Comparison of ENCODE assay signal across 14 cellular contexts in the genomic region with DNA sequence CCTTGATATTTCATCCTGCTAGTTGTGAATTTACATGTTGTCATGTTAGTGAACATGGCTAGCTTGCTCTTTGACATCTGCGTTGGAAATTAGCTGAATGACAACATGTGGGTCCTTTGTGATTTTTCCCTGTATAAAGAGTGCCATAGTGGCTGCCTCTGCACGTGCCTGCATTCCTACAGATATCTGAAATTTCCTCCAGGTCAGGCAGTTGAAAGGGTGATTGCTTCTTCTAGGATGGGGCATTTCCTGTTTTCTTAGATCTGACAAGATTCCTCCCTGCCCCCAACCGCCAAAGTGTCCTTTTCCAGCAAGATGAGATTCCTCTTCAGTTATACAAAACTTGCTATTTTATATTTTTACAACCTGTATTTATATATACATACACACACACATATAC. TPM values are rescaled to one million over a fixed set of nuclear protein-coding genes. Genes with fewer than 3 reads are reported as not detected.
DNase-seq lines count a peak whose midpoint lies in the region; ATAC-seq and TF ChIP-seq lines count a peak whose summit lies in the region.
"Had no signal": no experiment of that assay in that cellular context is flagged by ENCODE, and none has a peak within 500 bp of the region (broad histone marks: within the 10 kb centered on the region; RNA-seq: fewer than 3 reads in every experiment).

No MANE protein-coding gene starts in this region.

- peaks cover 10% of the 10 kb centered on the region for H3K4me1 ChIP-seq in HUES6 (ENCODE audit: control insufficient read depth, insufficient read depth, low read length)
- H3K4me1 ChIP-seq in endodermal cell (ENCODE audit: control insufficient read depth, insufficient read depth, low read length): no peaks in the 10 kb centered on the region
- H3K4me1 ChIP-seq in iPS DF 6.9 (ENCODE audit: control insufficient read depth, insufficient read depth, low read length): no peaks in the 10 kb centered on the region; the same call in 1 of the 2 replicates
- no peaks in the 10 kb centered on the region for H3K4me1 ChIP-seq in left ventricle myocardium inferior
- H3K4me1 ChIP-seq: BLaER1 treated with 17β-estradiol and CSF1 and Interleukin-3, amounts not matched to agents 10 nM and 100 nM had no signal

- no peak for TF ChIP-seq CTCF in endodermal cell (conservative IDR thresholded peaks at IDR 0.05)
- no peak for TF ChIP-seq CTCF in left ventricle myocardium inferior (IDR thresholded peaks at IDR 0.05; ENCODE audit: borderline replicate concordance)

- intact Hi-C loops in left ventricle myocardium inferior (cut with micrococcal nuclease): no loop called here

- H3K4me1 Mint-ChIP-seq in endodermal cell: peaks cover 5% of the 10 kb centered on the region
- peaks cover 5% of the 10 kb centered on the region for H3K4me1 Mint-ChIP-seq in activated T-cell treated with anti-CD3 and anti-CD28 coated beads, Interleukin-2, amount 50 U/mL, for 72 hours (ENCODE audit: low read depth)
- H3K4me1 Mint-ChIP-seq: B cell had no signal

- ATAC-seq in activated T-cell treated with anti-CD3 and anti-CD28 coated beads, Interleukin-2, amount 50 U/mL, for 72 hours (replicated peaks in 1 of 2): no peak
- no peak for ATAC-seq in HG03039 (IDR thresholded peaks at IDR 0.05; ENCODE audit: unreplicated experiment)
- ATAC-seq: CD8-positive, alpha-beta T cell; GM12878 had no signal

- no peaks in the 10 kb centered on the region for H3K27me3 Mint-ChIP-seq in endodermal cell (ENCODE audit: insufficient read depth)
- no peaks in the 10 kb centered on the region for H3K27me3 Mint-ChIP-seq in activated T-cell treated with anti-CD3 and anti-CD28 coated beads, Interleukin-2, amount 50 U/mL, for 72 hours (ENCODE audit: low read depth)
- H3K27me3 Mint-ChIP-seq: B cell had no signal

- H3K4me3 ChIP-seq in HUES6 (ENCODE audit: low read depth, low read length): no peak overlapping the region
- no peak overlapping the region for H3K4me3 ChIP-seq in endodermal cell (ENCODE audit: low read length)
- H3K4me3 ChIP-seq in iPS DF 6.9 (ENCODE audit: low read length): no peak overlapping the region
- H3K4me3 ChIP-seq in left ventricle myocardium inferior: no peak overlapping the region
- H3K4me3 ChIP-seq: BLaER1 treated with 17β-estradiol and CSF1 and Interleukin-3, amounts not matched to agents 10 nM and 100 nM; GM12878 had no signal

- H3K9me3 ChIP-seq in HUES6 (ENCODE audit: control insufficient read depth, insufficient read depth, low read depth, low read length) (peaks cover 6% of the 10 kb centered on the region; the same call in 1 of the 2 replicates), endodermal cell (ENCODE audit: control insufficient read depth, low read length) (peaks cover 22% of the 10 kb centered on the region), iPS DF 6.9 (ENCODE audit: control insufficient read depth, insufficient read depth, low read length) (no peaks in the 10 kb centered on the region), left ventricle myocardium inferior (replicated peaks) (no peaks in the 10 kb centered on the region)

- 62 to 72% methylated on average over 2 to 3 of the region's 3 CpGs for WGBS in endodermal cell (ENCODE audit: insufficient coverage in 1 of 2, insufficient read length in 1 of 2), 2 experiments
- no CpG with 5 or more reads among the region's 3 CpGs for WGBS in iPS DF 6.9 (ENCODE audit: insufficient coverage, insufficient read length)

- peaks cover 80% of the 10 kb centered on the region for H3K36me3 ChIP-seq in HUES6 (ENCODE audit: control insufficient read depth, insufficient read depth, low read length)
- H3K36me3 ChIP-seq in endodermal cell (ENCODE audit: control insufficient read depth, insufficient read depth, low read length): peaks cover 51% of the 10 kb centered on the region
- peaks cover 11% of the 10 kb centered on the region; the same call in 1 of the 2 replicates for H3K36me3 ChIP-seq in iPS DF 6.9 (ENCODE audit: control insufficient read depth, insufficient read depth, low read length)
- peaks cover 53% of the 10 kb centered on the region for H3K36me3 ChIP-seq in left ventricle myocardium inferior

- peaks cover 84% of the 10 kb centered on the region for H3K36me3 Mint-ChIP-seq in endodermal cell (ENCODE audit: low read depth)
- peaks cover 33 to 79% of the 10 kb centered on the region in 2 donors for H3K36me3 Mint-ChIP-seq in activated T-cell treated with anti-CD3 and anti-CD28 coated beads, Interleukin-2, amount 50 U/mL, for 72 hours (ENCODE audit: insufficient read depth in 2 of 2)

- no peak overlapping the region for H3K4me3 Mint-ChIP-seq in endodermal cell
- no peak overlapping the region for H3K4me3 Mint-ChIP-seq in activated T-cell treated with anti-CD3 and anti-CD28 coated beads, Interleukin-2, amount 50 U/mL, for 72 hours
- H3K4me3 Mint-ChIP-seq: B cell; CD8-positive, alpha-beta T cell had no signal

- H3K27me3 ChIP-seq in HUES6 (ENCODE audit: control insufficient read depth, insufficient read depth, low read length) (no peaks in the 10 kb centered on the region), endodermal cell (ENCODE audit: control insufficient read depth, insufficient read depth, low read length, poor library complexity, severe bottlenecking) (no peaks in the 10 kb centered on the region), iPS DF 6.9 (ENCODE audit: control insufficient read depth, insufficient read depth, low read length) (no peaks in the 10 kb centered on the region), left ventricle myocardium inferior (ENCODE audit: low read depth) (no peaks in the 10 kb centered on the region)
- H3K27me3 ChIP-seq: BLaER1 treated with 17β-estradiol and CSF1 and Interleukin-3, amounts not matched to agents 10 nM and 100 nM had no signal

- DNase-seq in endodermal cell: no peak
- DNase-seq in iPS DF 6.9 (ENCODE audit: low read depth, low spot score): peak; percentile 25
- no peak for DNase-seq in left ventricle myocardium inferior
- DNase-seq in activated T-cell treated with anti-CD3 and anti-CD28 coated beads, Interleukin-2, amount 50 U/mL, for 72 hours: no peak
- no peak for DNase-seq in effector CD8-positive, alpha-beta T cell (lab: John Stamatoyannopoulos, UW)
- DNase-seq: Calu3; CD8-positive, alpha-beta T cell; DMS79 treated with DMSO at 0.1 percent for 48 hours; HCEC 1CT had no signal

- peaks cover 16% of the 10 kb centered on the region for H3K9me3 Mint-ChIP-seq in endodermal cell
- peaks cover 5 to 8% of the 10 kb centered on the region in 2 donors for H3K9me3 Mint-ChIP-seq in activated T-cell treated with anti-CD3 and anti-CD28 coated beads, Interleukin-2, amount 50 U/mL, for 72 hours

- H3K27ac Mint-ChIP-seq in endodermal cell: peak overlapping the region; percentile 78
- no peak overlapping the region for H3K27ac Mint-ChIP-seq in activated T-cell treated with anti-CD3 and anti-CD28 coated beads, Interleukin-2, amount 50 U/mL, for 72 hours
- H3K27ac Mint-ChIP-seq: B cell; CD8-positive, alpha-beta T cell had no signal

- H3K27ac ChIP-seq in HUES6 (ENCODE audit: low read depth, low read length): 0 out of 2 replicates have a peak overlapping the region, but pooled peaks have one; percentile 26
- no peak overlapping the region for H3K27ac ChIP-seq in endodermal cell (ENCODE audit: low read depth, low read length)
- no peak overlapping the region for H3K27ac ChIP-seq in iPS DF 6.9 (ENCODE audit: low read length)
- no peak overlapping the region for H3K27ac ChIP-seq in left ventricle myocardium inferior (replicated peaks)
- H3K27ac ChIP-seq: BLaER1 treated with 17β-estradiol and CSF1 and Interleukin-3, amounts not matched to agents 10 nM and 100 nM had no signal

- H3K9ac ChIP-seq in HUES6 (ENCODE audit: low read length) (no peak overlapping the region), endodermal cell (ENCODE audit: extremely low read depth, low read length, poor library complexity, severe bottlenecking) (no peak overlapping the region)
- H3K9ac ChIP-seq: BLaER1 treated with 17β-estradiol and CSF1 and Interleukin-3, amounts not matched to agents 10 nM and 100 nM had no signal

RNA-seq across cellular contexts. Expression of gene ZNF525, which starts 8.8 kb away (rescaled TPM):
- total RNA-seq in endodermal cell (10 to 100 TPM; 42.2 to 48.8 TPM), left ventricle myocardium inferior (4.3 TPM)
- 7.9 TPM for polyA plus RNA-seq in endodermal cell (2013, experiment 1 of 2)
- 6.6 TPM for polyA plus RNA-seq in endodermal cell (2013, experiment 2 of 2)
- total RNA-seq in activated T-cell treated with anti-CD3 and anti-CD28 coated beads, Interleukin-2, amount 50 U/mL, for 72 hours: 10 to 100 TPM; 20.7 to 27.0 TPM

RNA-seq across cellular contexts. Expression of gene ZNF765, which starts 20.7 kb away (rescaled TPM):
- total RNA-seq in endodermal cell: 10 to 100 TPM; 30.1 to 35.9 TPM
- polyA plus RNA-seq in endodermal cell (2013, experiment 1 of 2): 9.0 TPM
- polyA plus RNA-seq in endodermal cell (2013, experiment 2 of 2): 10.7 TPM
- total RNA-seq in left ventricle myocardium inferior: 4.0 TPM
- 10 to 100 TPM; 13.4 to 14.6 TPM for total RNA-seq in activated T-cell treated with anti-CD3 and anti-CD28 coated beads, Interleukin-2, amount 50 U/mL, for 72 hours

RNA-seq across cellular contexts. Expression of gene ZNF845, which starts 40.7 kb away (rescaled TPM):
- total RNA-seq in endodermal cell (10 to 100 TPM; 19.0 to 24.3 TPM), left ventricle myocardium inferior (3.5 TPM)
- 7.1 TPM for polyA plus RNA-seq in endodermal cell (2013, experiment 1 of 2)
- 8.1 TPM for polyA plus RNA-seq in endodermal cell (2013, experiment 2 of 2)
- total RNA-seq in activated T-cell treated with anti-CD3 and anti-CD28 coated beads, Interleukin-2, amount 50 U/mL, for 72 hours: 1 to 10 TPM; 5.4 to 6.0 TPM

RNA-seq across cellular contexts. Expression of gene ZNF761, which starts 57.5 kb away (rescaled TPM):
- total RNA-seq in endodermal cell: 10 to 100 TPM; 52.3 to 63.8 TPM
- polyA plus RNA-seq in endodermal cell (2013, experiment 1 of 2): 17.2 TPM
- 17.8 TPM for polyA plus RNA-seq in endodermal cell (2013, experiment 2 of 2)
- 3.3 TPM for total RNA-seq in left ventricle myocardium inferior
- total RNA-seq in activated T-cell treated with anti-CD3 and anti-CD28 coated beads, Interleukin-2, amount 50 U/mL, for 72 hours: 10 to 100 TPM; 16.1 to 21.0 TPM
